Comparison of ENCODE assay signal across 21 cellular contexts in genomic region chr17:63704259-63704576, GRCh38. TPM values are rescaled to one million over a fixed set of nuclear protein-coding genes. Genes with fewer than 3 reads are reported as not detected.
A peak's percentile ranks its signal among the peaks of the same experiment; 100 is the strongest.
DNase-seq lines count a peak whose midpoint lies in the region; ATAC-seq and TF ChIP-seq lines count a peak whose summit lies in the region.
"Had no signal": no experiment of that assay in that cellular context is flagged by ENCODE, and none has a peak within 500 bp of the region (broad histone marks: within the 10 kb centered on the region; RNA-seq: fewer than 3 reads in every experiment).

No MANE protein-coding gene starts in this region.

- no peak for DNase-seq in activated naive CD4-positive, alpha-beta T cell treated with anti-CD3 and anti-CD28 coated beads, Interleukin-2, amount 50 U/mL, for 72 hours (ENCODE audit: low spot score in 2 of 2)
- no peak for DNase-seq in activated naive CD4-positive, alpha-beta T cell treated with anti-CD3 and anti-CD28 coated beads, Interleukin-2, amount 50 U/mL, for 16 hours
- DNase-seq in memory B cell (ENCODE audit: low spot score in 2 of 2) (no peak), DMS53 (lab: John Stamatoyannopoulos, UW) (no peak), ACHN (no peak), coronary artery (ENCODE audit: low spot score) (no peak)
- DNase-seq: activated CD4-positive, CD25-positive, alpha-beta regulatory T cell treated with anti-CD3 and anti-CD28 coated beads, Interleukin-2, amount 50 U/mL, for 72 hours; activated CD8-positive, alpha-beta memory T cell treated with anti-CD3 and anti-CD28 coated beads, Interleukin-2, amount 50 U/mL, for 4 hours; activated naive CD4-positive, alpha-beta T cell; heart right ventricle; KBM-7; NCI-H1694; NCI-H82; PC-9; stimulated activated CD4-positive, alpha-beta T cell treated with anti-CD3 and anti-CD28 coated beads, Interleukin-1b, Interleukin-23, amount 100 ng/mL, for 48 hours; T-helper 9 cell had no signal

- peaks cover 22 to 28% of the 10 kb centered on the region in 2 donors for H3K36me3 Mint-ChIP-seq in activated naive CD4-positive, alpha-beta T cell treated with anti-CD3 and anti-CD28 coated beads, Interleukin-2, amount 50 U/mL, for 72 hours
- H3K36me3 Mint-ChIP-seq in activated T-helper 17 cell treated with anti-CD3 and anti-CD28 coated beads, Interleukin-2, amount 50 U/mL, for 72 hours (ENCODE audit: low read depth): peaks cover 46% of the 10 kb centered on the region
- peaks cover 10% of the 10 kb centered on the region for H3K36me3 Mint-ChIP-seq in memory B cell

- H3K4me1 Mint-ChIP-seq in activated T-helper 17 cell treated with anti-CD3 and anti-CD28 coated beads, Interleukin-2, amount 50 U/mL, for 72 hours: peaks cover 34% of the 10 kb centered on the region
- peaks cover 38% of the 10 kb centered on the region for H3K4me1 Mint-ChIP-seq in memory B cell

- in situ Hi-C loops in ACHN (cut with HindIII; ENCODE audit: low pct_ligation_motif_present, low pct_unique_long_range_greater_than_20kb, low sequenced_read_pairs): no loop called here

- peak overlapping the region; percentile 95 for H3K4me3 Mint-ChIP-seq in activated T-helper 17 cell treated with anti-CD3 and anti-CD28 coated beads, Interleukin-2, amount 50 U/mL, for 72 hours
- peak overlapping the region; percentile 41 for H3K4me3 Mint-ChIP-seq in memory B cell

- no peak for TF ChIP-seq CTCF in coronary artery (IDR thresholded peaks at IDR 0.05)

- no peak overlapping the region for H3K4me3 ChIP-seq in coronary artery
- H3K4me3 ChIP-seq: heart right ventricle, lung, PC-9, SJSA1 had no signal

- ATAC-seq in activated naive CD4-positive, alpha-beta T cell treated with anti-CD3 and anti-CD28 coated beads, Interleukin-2, amount 50 U/mL, for 72 hours: no peak
- no peak for ATAC-seq in activated T-helper 17 cell treated with anti-CD3 and anti-CD28 coated beads, Interleukin-2, amount 50 U/mL, for 72 hours (replicated peaks)
- no peak for ATAC-seq in memory B cell (ENCODE audit: low read depth)
- ATAC-seq in GM21737 (IDR thresholded peaks at IDR 0.05; ENCODE audit: unreplicated experiment): no peak
- ATAC-seq: heart right ventricle had no signal

- no peak overlapping the region for H3K27ac ChIP-seq in coronary artery
- H3K27ac ChIP-seq: heart right ventricle, PC-9, SJSA1 had no signal

- peak overlapping the region; percentile 36 to 94 for H3K27ac Mint-ChIP-seq in activated naive CD4-positive, alpha-beta T cell treated with anti-CD3 and anti-CD28 coated beads, Interleukin-2, amount 50 U/mL, for 72 hours
- H3K27ac Mint-ChIP-seq in activated T-helper 17 cell treated with anti-CD3 and anti-CD28 coated beads, Interleukin-2, amount 50 U/mL, for 72 hours: peak overlapping the region; percentile 94
- no peak overlapping the region for H3K27ac Mint-ChIP-seq in memory B cell
- H3K27ac Mint-ChIP-seq: progenitor cell of endocrine pancreas had no signal

- no peaks in the 10 kb centered on the region for H3K27me3 Mint-ChIP-seq in activated T-helper 17 cell treated with anti-CD3 and anti-CD28 coated beads, Interleukin-2, amount 50 U/mL, for 72 hours
- no peaks in the 10 kb centered on the region for H3K27me3 Mint-ChIP-seq in memory B cell
- H3K27me3 Mint-ChIP-seq: progenitor cell of endocrine pancreas had no signal

- no peaks in the 10 kb centered on the region for H3K9me3 Mint-ChIP-seq in activated naive CD4-positive, alpha-beta T cell treated with anti-CD3 and anti-CD28 coated beads, Interleukin-2, amount 50 U/mL, for 72 hours
- H3K9me3 Mint-ChIP-seq in activated T-helper 17 cell treated with anti-CD3 and anti-CD28 coated beads, Interleukin-2, amount 50 U/mL, for 72 hours: no peaks in the 10 kb centered on the region
- H3K9me3 Mint-ChIP-seq in memory B cell: no peaks in the 10 kb centered on the region

RNA-seq across cellular contexts. Expression of gene LIMD2, which starts 4.3 kb away (rescaled TPM):
- total RNA-seq in activated naive CD4-positive, alpha-beta T cell treated with anti-CD3 and anti-CD28 coated beads, Interleukin-2, amount 50 U/mL, for 72 hours: 100 to 1,000 TPM in 1 of 2 donors, 10 to 100 TPM in 1; 76.7 to 166 TPM
- 100 to 1,000 TPM; 101 to 144 TPM for total RNA-seq in activated T-helper 17 cell treated with anti-CD3 and anti-CD28 coated beads, Interleukin-2, amount 50 U/mL, for 72 hours

RNA-seq across cellular contexts. Expression of gene STRADA, which starts 37.4 kb away (rescaled TPM):
- 100 to 1,000 TPM in 1 of 2 donors, 10 to 100 TPM in 1; 68.3 to 112 TPM for total RNA-seq in activated naive CD4-positive, alpha-beta T cell treated with anti-CD3 and anti-CD28 coated beads, Interleukin-2, amount 50 U/mL, for 72 hours
- 10 to 100 TPM; 49.0 to 56.8 TPM for total RNA-seq in activated T-helper 17 cell treated with anti-CD3 and anti-CD28 coated beads, Interleukin-2, amount 50 U/mL, for 72 hours
